ENCODE assay signal across 8 cellular contexts in genomic region chr11:65478411-65479183, GRCh38. TPM values are rescaled to one million over a fixed set of nuclear protein-coding genes. Genes with fewer than 3 reads are reported as not detected.
DNase-seq lines count a peak whose midpoint lies in the region; ATAC-seq and TF ChIP-seq lines count a peak whose summit lies in the region.

No MANE protein-coding gene starts in this region.

- H3K27me3 ChIP-seq in Caco-2 (replicated peaks; ENCODE audit: control insufficient read depth, insufficient read depth, low read length) (no peaks in the 10 kb centered on the region), heart left ventricle (no peaks in the 10 kb centered on the region), PC-3 (ENCODE audit: low read length) (no peaks in the 10 kb centered on the region)

- POLR2A ChIA-PET in Caco-2 (lab: Charles Lee) = interaction anchor here (0.5 to 5.9 kb wide), 12 partner anchors 10 to 123 kb away, joined by 3 to 213 read pairs (median 6); partner anchors contain the start of genes MALAT1 and SCYL1
- POLR2A ChIA-PET in T-cell (lab: Charles Lee) = interaction anchor here (0.8 to 6.3 kb wide), 4 partner anchors 20 to 27 kb away, joined by 3 to 58 read pairs (median 26); partner anchors contain the start of gene MALAT1 (in 2 of the 2)
- POLR2A ChIA-PET in PC-3 (lab: Charles Lee; ENCODE audit: unreplicated experiment) = interaction anchor here (0.6 to 2.0 kb wide), 4 partner anchors 16 to 26 kb away, joined by 5 to 21 read pairs (median 12); partner anchors contain the start of gene MALAT1

- H3K27ac ChIP-seq in heart left ventricle = peak overlapping the region; percentile 96 to 100 (median 100)
- no peak overlapping the region for H3K27ac ChIP-seq in PC-3 (ENCODE audit: low read length)

- TF ChIP-seq CTCF in Caco-2 (IDR thresholded peaks at IDR 0.05; ENCODE audit: insufficient read depth in 1 of 2, low read depth in 1 of 2, low read length in 1 of 2, severe bottlenecking in 1 of 2, unreplicated experiment in 1 of 2) = no peak
- no peak for TF ChIP-seq CTCF in heart left ventricle (IDR thresholded peaks at IDR 0.05)
- no peak for TF ChIP-seq CTCF in PC-3 (conservative IDR thresholded peaks at IDR 0.05; ENCODE audit: low read depth, low read length)

- H3K9me3 Mint-ChIP-seq in Caco-2 (ENCODE audit: unreplicated experiment) (no peaks in the 10 kb centered on the region), T-cell (no peaks in the 10 kb centered on the region)

- peaks cover 18% of the 10 kb centered on the region for H3K79me2 ChIP-seq in PC-3 (ENCODE audit: low read length)

- no peaks in the 10 kb centered on the region for H3K27me3 Mint-ChIP-seq in Caco-2 (ENCODE audit: insufficient read depth, unreplicated experiment)
- H3K27me3 Mint-ChIP-seq in T-cell = no peaks in the 10 kb centered on the region

- DNase-seq in Caco-2 (peak; percentile 43 to 67), T-cell (no peak), heart left ventricle (peak; percentile 77 to 92 (median 81)), renal cortical epithelial cell (ENCODE audit: low read depth) (peak; percentile 36), DMS53 (lab: John Stamatoyannopoulos, UW) (no peak), HuH-7.5 (ENCODE audit: low spot score) (no peak), PC-3 (no peak)

- CTCF ChIA-PET in Caco-2 (lab: Charles Lee) (interaction anchor here (1.0 to 5.0 kb wide), 9 partner anchors 10 to 64 kb away, joined by 3 to 71 read pairs (median 15); partner anchors contain the start of gene MALAT1), T-cell (lab: Charles Lee) (interaction anchor here (0.6 to 2.7 kb wide), 8 partner anchors 17 to 112 kb away, joined by 3 to 11 read pairs (median 4); partner anchors contain the start of gene MALAT1 (in 1 of the 2)), PC-3 (lab: Charles Lee) (interaction anchor here (1.1 kb wide), 1 partner anchor 19 kb away, joined by 4 read pairs; no protein-coding TSS in a partner anchor)

- H3K9me2 ChIP-seq in PC-3 (replicated peaks; ENCODE audit: low read length) = no peaks in the 10 kb centered on the region

- no peak overlapping the region for H2AFZ ChIP-seq in PC-3 (ENCODE audit: low read length)

- no peak overlapping the region for H3K9ac ChIP-seq in PC-3 (ENCODE audit: low read length)

- H3K36me3 Mint-ChIP-seq in Caco-2 (ENCODE audit: insufficient read depth, unreplicated experiment) (peaks cover 12% of the 10 kb centered on the region), T-cell (no peaks in the 10 kb centered on the region)

- intact Hi-C loops in Caco-2 (cut with micrococcal nuclease; ENCODE audit: unreplicated experiment) = no loop called here
- intact Hi-C loops in heart left ventricle (cut with DNase I) = loop anchor here in 2 of 10 donors (2.0 kb wide), 2 partner anchors 14 to 20 kb away; partner anchors contain the start of gene MALAT1 (in 1 of the 2)
- intact Hi-C loops in PC-3 (cut with micrococcal nuclease) = no loop called here

- peaks cover 5% of the 10 kb centered on the region for H3F3A ChIP-seq in PC-3 (ENCODE audit: low read length, unreplicated experiment)

- no peaks in the 10 kb centered on the region for H3K9me3 ChIP-seq in Caco-2
- no peaks in the 10 kb centered on the region for H3K9me3 ChIP-seq in heart left ventricle
- no peaks in the 10 kb centered on the region for H3K9me3 ChIP-seq in PC-3 (ENCODE audit: low read length)

- WGBS in heart left ventricle, 4 donors = 30 to 64% (median 38%) methylated on average over 17 to 33 of the region's 33 CpGs

- H3K27ac Mint-ChIP-seq in Caco-2 (ENCODE audit: unreplicated experiment) (peak overlapping the region; percentile 95), T-cell (peak overlapping the region; percentile 76 to 82)

- H3K4me1 Mint-ChIP-seq in Caco-2 (ENCODE audit: low read depth, unreplicated experiment) (peaks cover 20% of the 10 kb centered on the region), T-cell (peaks cover 13 to 25% (median 16%) of the 10 kb centered on the region in 3 donors)

- no peak for ATAC-seq in T-cell (replicated peaks in 1 of 4)
- ATAC-seq in heart left ventricle = peak; percentile 6 to 61 (median 36)
- ATAC-seq in HG02885 (IDR thresholded peaks at IDR 0.05; ENCODE audit: poor library complexity, unreplicated experiment) = no peak
- no peak for ATAC-seq in PC-3

- peak overlapping the region; percentile 45 for H3K4me3 Mint-ChIP-seq in Caco-2 (ENCODE audit: unreplicated experiment)
- H3K4me3 Mint-ChIP-seq in T-cell = peak overlapping the region in 2 of 3 donors; percentile 13 to 34

- no peak overlapping the region for H3K4me2 ChIP-seq in PC-3 (ENCODE audit: low read length)

- H3K4me1 ChIP-seq in Caco-2 = peaks cover 38% of the 10 kb centered on the region
- peaks cover 5 to 57% (median 44%) of the 10 kb centered on the region in 12 donors for H3K4me1 ChIP-seq in heart left ventricle
- H3K4me1 ChIP-seq in PC-3 (ENCODE audit: insufficient read depth, low read length) = peaks cover 27% of the 10 kb centered on the region

- peak in 1 of 2 donors; percentile 48 for TF ChIP-seq POLR2A in heart left ventricle (IDR thresholded peaks at IDR 0.05)

- H4K20me1 ChIP-seq in PC-3 (ENCODE audit: low read length) = no peaks in the 10 kb centered on the region

- H3K4me3 ChIP-seq in Caco-2 (ENCODE audit: low read depth, low read length) (no peak overlapping the region; the same call in 1 of the 2 replicates), heart left ventricle (peak overlapping the region; percentile 16 to 94 (median 79)), PC-3 (ENCODE audit: low read length) (no peak overlapping the region)

- BruUV-seq in Caco-2 (replicated peaks; lab: Mats Ljungman, UMichigan) (no TSS peak), PC-3 (replicated peaks; lab: Mats Ljungman, UMichigan) (no TSS peak)

- H3K36me3 ChIP-seq in Caco-2 (ENCODE audit: control insufficient read depth, insufficient read depth, low read length) (no peaks in the 10 kb centered on the region), heart left ventricle (no peaks in the 10 kb centered on the region), PC-3 (ENCODE audit: low read depth, low read length) (no peaks in the 10 kb centered on the region)

RNA-seq across cellular contexts. Expression of gene MALAT1, which starts 20.2 kb away (rescaled TPM):
- total RNA-seq in Caco-2 (2022) (4,797 and 4,914 TPM in 2 replicates), T-cell (over 10,000 TPM; 21,382 to 33,585 (median 22,045) TPM), heart left ventricle (1,000 to 10,000 TPM; 1,047 to 9,662 (median 6,606) TPM), renal cortical epithelial cell (3,367 and 12,764 TPM in 2 replicates), PC-3 (2014; rRNA removed) (1,345 and 2,062 TPM in 2 replicates)
- polyA plus RNA-seq in heart left ventricle = 1,000 to 10,000 TPM; 1,168 to 4,497 TPM

RNA-seq across cellular contexts. Expression of gene SCYL1, which starts 46.3 kb away (rescaled TPM):
- 123 and 124 TPM in 2 replicates for total RNA-seq in Caco-2 (2022)
- total RNA-seq in T-cell = 10 to 100 TPM; 66.4 to 96.8 (median 76.8) TPM
- 100 to 1,000 TPM in 1 of 9 donors, 10 to 100 TPM in 8; 51.6 to 135 (median 62.2) TPM for total RNA-seq in heart left ventricle
- 10 to 100 TPM; 86.6 to 90.2 TPM for polyA plus RNA-seq in heart left ventricle
- 48.8 and 57.2 TPM in 2 replicates for total RNA-seq in renal cortical epithelial cell
- total RNA-seq in PC-3 (2014; rRNA removed) = 201 and 262 TPM in 2 replicates

RNA-seq across cellular contexts. Expression of gene NEAT1, which starts 56.0 kb away (rescaled TPM):
- 235 and 254 TPM in 2 replicates for total RNA-seq in Caco-2 (2022)
- 1,000 to 10,000 TPM in 1 of 5 donors, 100 to 1,000 TPM in 4; 368 to 1,017 (median 906) TPM for total RNA-seq in T-cell
- total RNA-seq in heart left ventricle = 100 to 1,000 TPM in 7 of 9 donors, 10 to 100 TPM in 2; 17.0 to 760 (median 507) TPM
- polyA plus RNA-seq in heart left ventricle = 100 to 1,000 TPM; 104 to 532 TPM
- 17.4 and 141 TPM in 2 replicates for total RNA-seq in renal cortical epithelial cell
- 47.9 and 96.6 TPM in 2 replicates for total RNA-seq in PC-3 (2014; rRNA removed)

Comparison
In these comparisons a context has a peak if more than half of its experiments do, and no peak if none do; other contexts are left out.
1. DNase-seq: peak in Caco-2 (2 of 2), heart left ventricle (5 of 5) and renal cortical epithelial cell (single experiment); none in T-cell (0 of 34), DMS53 (single experiment), HuH-7.5 (single experiment) and PC-3 (single experiment).
2. H3K4me3 ChIP-seq: peak in heart left ventricle (12 of 12); none in Caco-2 (single experiment) and PC-3 (single experiment).
3. ATAC-seq: peak in heart left ventricle (4 of 4); none in T-cell (0 of 4), HG02885 (single experiment) and PC-3 (single experiment).